In genomic region chr7:132720835-132721234, GRCh38 we compare ENCODE assay signal across 2 cellular contexts.
TF ChIP-seq lines count a peak whose summit lies in the region.

No MANE protein-coding gene starts in this region.

TF ChIP-seq in GM23338, 12 proteins besides CTCF, POLR2A, EP300 and RAD21:
- no peak for TF ChIP-seq ZNF462 (CRISPR knock-in tag; IDR thresholded peaks at IDR 0.05)
- TF ChIP-seq REST (IDR thresholded peaks at IDR 0.05; ENCODE audit: unreplicated experiment) = no peak
- TF ChIP-seq NANOG (IDR thresholded peaks at IDR 0.05; ENCODE audit: borderline replicate concordance) = no peak
- no peak for TF ChIP-seq STAT1 (IDR thresholded peaks at IDR 0.05; ENCODE audit: unreplicated experiment)
- TF ChIP-seq POLR2AphosphoS5 (IDR thresholded peaks at IDR 0.05; ENCODE audit: low read depth) = no peak
- TF ChIP-seq CREB1 (CRISPR knock-in tag; IDR thresholded peaks at IDR 0.05; ENCODE audit: low read depth) = no peak
- TF ChIP-seq ZNF331 (CRISPR knock-in tag; IDR thresholded peaks at IDR 0.05; ENCODE audit: low read depth) = no peak
- no peak for TF ChIP-seq EZH2 (IDR thresholded peaks at IDR 0.05; ENCODE audit: low read depth, unreplicated experiment)
- TF ChIP-seq ETS1 (IDR thresholded peaks at IDR 0.05) = no peak
- no peak for TF ChIP-seq ZNF114 (CRISPR knock-in tag; IDR thresholded peaks at IDR 0.05)
- TF ChIP-seq EZH2phosphoT487 (IDR thresholded peaks at IDR 0.05; ENCODE audit: unreplicated experiment) = no peak
- TF ChIP-seq JUNB (IDR thresholded peaks at IDR 0.05; ENCODE audit: unreplicated experiment) = no peak

TF ChIP-seq in H1, 55 proteins besides CTCF, POLR2A, EP300 and RAD21:
- TF ChIP-seq CTBP2 (IDR thresholded peaks at IDR 0.05; ENCODE audit: borderline replicate concordance, insufficient read depth, insufficient read length, low read length) (no peak), CHD7 (IDR thresholded peaks at IDR 0.05; ENCODE audit: insufficient replicate concordance, low read length) (no peak), CEBPB (IDR thresholded peaks at IDR 0.05; ENCODE audit: low read depth, low read length) (no peak), NRF1 (IDR thresholded peaks at IDR 0.05; ENCODE audit: low read depth, low read length) (no peak), SIRT6 (IDR thresholded peaks at IDR 0.05; ENCODE audit: low read length) (no peak), RBBP5 (IDR thresholded peaks at IDR 0.05; ENCODE audit: borderline replicate concordance, low read depth, low read length) (no peak), SP1 (IDR thresholded peaks at IDR 0.05; ENCODE audit: low read depth, low read length) (no peak)
